ENCODE assay signal across 8 cellular contexts in genomic region chr12:119693006-119693405, GRCh38. TPM values are rescaled to one million over a fixed set of nuclear protein-coding genes. Genes with fewer than 3 reads are reported as not detected.
DNase-seq lines count a peak whose midpoint lies in the region; ATAC-seq, FAIRE-seq and TF ChIP-seq lines count a peak whose summit lies in the region.

No MANE protein-coding gene starts in this region.

- H3K27ac Mint-ChIP-seq in Caco-2 (ENCODE audit: unreplicated experiment) = peak overlapping the region; percentile 27
- no peak overlapping the region for H3K27ac Mint-ChIP-seq in naive thymus-derived CD4-positive, alpha-beta T cell

- dilution Hi-C loops in endothelial cell of umbilical vein (cut with MboI; ENCODE audit: extremely low pct_ligation_motif_present, low sequenced_read_pairs) = no loop called here

- ATAC-seq in GM18867 (IDR thresholded peaks at IDR 0.05; ENCODE audit: unreplicated experiment) (no peak), GM19023 (IDR thresholded peaks at IDR 0.05; ENCODE audit: unreplicated experiment) (no peak)
- ATAC-seq in naive thymus-derived CD4-positive, alpha-beta T cell = no peak

- DNase-seq in Caco-2 (no peak), NCI-H226 (peak; percentile 93), endothelial cell of umbilical vein (ENCODE audit: low read depth, low spot score) (peak; percentile 95), myocyte (ENCODE audit: low read depth) (peak; percentile 81), SK-N-DZ (ENCODE audit: low spot score) (no peak)
- no peak for DNase-seq in naive thymus-derived CD4-positive, alpha-beta T cell

- no peaks in the 10 kb centered on the region for H3K9me1 ChIP-seq in endothelial cell of umbilical vein (replicated peaks; ENCODE audit: control insufficient read depth, extremely low read depth, insufficient read depth, low read length)

- peak overlapping the region; percentile 50 for H3K27ac ChIP-seq in endothelial cell of umbilical vein (ENCODE audit: insufficient read depth, low read depth, low read length)
- no peak overlapping the region for H3K27ac ChIP-seq in naive thymus-derived CD4-positive, alpha-beta T cell (ENCODE audit: low read depth, low read length)

- CTCF ChIA-PET in Caco-2 (lab: Charles Lee) = no interaction called here
- CTCF ChIA-PET in endothelial cell of umbilical vein (lab: Charles Lee) = interaction anchor here (1.0 to 1.6 kb wide), 3 partner anchors 12 to 88 kb away, joined by 3 to 6 read pairs (median 4); partner anchors contain the start of gene PRKAB1
- CTCF ChIA-PET in naive thymus-derived CD4-positive, alpha-beta T cell (lab: Charles Lee) = no interaction called here

- H4K20me1 ChIP-seq in endothelial cell of umbilical vein (replicated peaks; ENCODE audit: control insufficient read depth, extremely low read depth, insufficient read depth, low read length) = no peaks in the 10 kb centered on the region

- intact Hi-C loops in Caco-2 (cut with micrococcal nuclease; ENCODE audit: unreplicated experiment) (loop anchor here (10.0 kb wide), 1 partner anchor 92 kb away; no protein-coding TSS in a partner anchor), endothelial cell of umbilical vein (cut with micrococcal nuclease) (loop anchor here (1.0 kb wide), 5 partner anchors 11 to 87 kb away; no protein-coding TSS in a partner anchor)
- intact Hi-C loops in naive thymus-derived CD4-positive, alpha-beta T cell (cut with micrococcal nuclease) = no loop called here

- H3K9me3 ChIP-seq in Caco-2 (no peaks in the 10 kb centered on the region), endothelial cell of umbilical vein (replicated peaks; ENCODE audit: control insufficient read depth, insufficient read depth, low read length) (no peaks in the 10 kb centered on the region)
- no peaks in the 10 kb centered on the region for H3K9me3 ChIP-seq in naive thymus-derived CD4-positive, alpha-beta T cell (ENCODE audit: control insufficient read depth in 2 of 3, low read length in 3 of 3)

- no peak for TF ChIP-seq POLR2A in endothelial cell of umbilical vein (IDR thresholded peaks at IDR 0.05; ENCODE audit: low read depth, low read length)

- H3K27me3 Mint-ChIP-seq in Caco-2 (ENCODE audit: insufficient read depth, unreplicated experiment) = no peaks in the 10 kb centered on the region
- H3K27me3 Mint-ChIP-seq in naive thymus-derived CD4-positive, alpha-beta T cell = peaks cover 0 to 3% (median 0%) of the 10 kb centered on the region in 5 donors

- peak overlapping the region; percentile 78 for H3K4me2 ChIP-seq in endothelial cell of umbilical vein (ENCODE audit: insufficient read depth, low read length)

- no peaks in the 10 kb centered on the region for H3K9me3 Mint-ChIP-seq in Caco-2 (ENCODE audit: unreplicated experiment)
- peaks cover 0 to 1% (median 0%) of the 10 kb centered on the region in 11 donors for H3K9me3 Mint-ChIP-seq in naive thymus-derived CD4-positive, alpha-beta T cell

- no peak overlapping the region for H3K4me3 ChIP-seq in Caco-2 (ENCODE audit: low read depth, low read length)
- H3K4me3 ChIP-seq in endothelial cell of umbilical vein (replicated peaks in 1 of 3; ENCODE audit: insufficient read depth in 1 of 3, low read depth in 1 of 3, low read length in 3 of 3) = peak overlapping the region in 1 of 3 experiments; percentile 23
- H3K4me3 ChIP-seq in naive thymus-derived CD4-positive, alpha-beta T cell (ENCODE audit: low read length) = no peak overlapping the region

- no peak for TF ChIP-seq CTCF in Caco-2 (IDR thresholded peaks at IDR 0.05; ENCODE audit: insufficient read depth in 1 of 2, low read depth in 1 of 2, low read length in 1 of 2, severe bottlenecking in 1 of 2, unreplicated experiment in 1 of 2)
- TF ChIP-seq CTCF in endothelial cell of umbilical vein (IDR thresholded peaks at IDR 0.05; ENCODE audit: extremely low read depth in 1 of 2, insufficient read depth in 1 of 2, low read depth in 1 of 2, low read length in 2 of 2) = no peak

- no peaks in the 10 kb centered on the region for H3K79me2 ChIP-seq in endothelial cell of umbilical vein (ENCODE audit: control insufficient read depth, insufficient read depth, low read length)

- H2AFZ ChIP-seq in endothelial cell of umbilical vein (ENCODE audit: low read depth, low read length) = no peak overlapping the region

- BruUV-seq in Caco-2 (replicated peaks; lab: Mats Ljungman, UMichigan) (no TSS peak), endothelial cell of umbilical vein (replicated peaks; lab: Mats Ljungman, UMichigan) (no TSS peak)

- peaks cover 17% of the 10 kb centered on the region for H3K36me3 Mint-ChIP-seq in Caco-2 (ENCODE audit: insufficient read depth, unreplicated experiment)
- H3K36me3 Mint-ChIP-seq in naive thymus-derived CD4-positive, alpha-beta T cell = peaks cover 0 to 11% (median 0%) of the 10 kb centered on the region in 5 donors

- no peaks in the 10 kb centered on the region for H3K36me3 ChIP-seq in Caco-2 (ENCODE audit: control insufficient read depth, insufficient read depth, low read length)
- no peaks in the 10 kb centered on the region for H3K36me3 ChIP-seq in endothelial cell of umbilical vein (ENCODE audit: control insufficient read depth in 2 of 2, extremely low read depth in 1 of 2, insufficient read depth in 2 of 2, low read length in 2 of 2)
- no peaks in the 10 kb centered on the region for H3K36me3 ChIP-seq in naive thymus-derived CD4-positive, alpha-beta T cell (ENCODE audit: control insufficient read depth in 2 of 3, insufficient read depth in 3 of 3, low read length in 3 of 3)

- FAIRE-seq in endothelial cell of umbilical vein (lab: Jason Lieb, UNC) = peak; percentile 99

- POLR2A ChIA-PET in Caco-2 (lab: Charles Lee) = no interaction called here
- POLR2A ChIA-PET in endothelial cell of umbilical vein (lab: Charles Lee) = no interaction called here
- POLR2A ChIA-PET in naive thymus-derived CD4-positive, alpha-beta T cell (lab: Charles Lee) = no interaction called here

- no peaks in the 10 kb centered on the region for H3K27me3 ChIP-seq in Caco-2 (replicated peaks; ENCODE audit: control insufficient read depth, insufficient read depth, low read length)
- no peaks in the 10 kb centered on the region for H3K27me3 ChIP-seq in endothelial cell of umbilical vein (ENCODE audit: control insufficient read depth in 2 of 2, insufficient read depth in 2 of 2, low read length in 2 of 2)
- H3K27me3 ChIP-seq in naive thymus-derived CD4-positive, alpha-beta T cell (ENCODE audit: control insufficient read depth in 2 of 2, insufficient read depth in 2 of 2, low read length in 2 of 2) = no peaks in the 10 kb centered on the region

- peaks cover 10% of the 10 kb centered on the region for H3K4me1 Mint-ChIP-seq in Caco-2 (ENCODE audit: low read depth, unreplicated experiment)
- H3K4me1 Mint-ChIP-seq in naive thymus-derived CD4-positive, alpha-beta T cell = no peaks in the 10 kb centered on the region

- H3K4me3 Mint-ChIP-seq in Caco-2 (ENCODE audit: unreplicated experiment) = no peak overlapping the region
- no peak overlapping the region for H3K4me3 Mint-ChIP-seq in naive thymus-derived CD4-positive, alpha-beta T cell

- H3K4me1 ChIP-seq in Caco-2 (no peaks in the 10 kb centered on the region), endothelial cell of umbilical vein (ENCODE audit: control insufficient read depth, extremely low read depth, insufficient read depth, low read length) (peaks cover 30% of the 10 kb centered on the region)
- H3K4me1 ChIP-seq in naive thymus-derived CD4-positive, alpha-beta T cell (ENCODE audit: control insufficient read depth in 2 of 2, insufficient read depth in 2 of 2, low read length in 2 of 2) = no peaks in the 10 kb centered on the region

- H3K9ac ChIP-seq in endothelial cell of umbilical vein (replicated peaks; ENCODE audit: extremely low read depth, insufficient read depth, low read length) = peak overlapping the region; percentile 36

TF ChIP-seq in endothelial cell of umbilical vein, 7 proteins besides CTCF, POLR2A, EP300 and RAD21:
- TF ChIP-seq FOS (IDR thresholded peaks at IDR 0.05; ENCODE audit: borderline replicate concordance, insufficient read depth, low read length) (peak; percentile 69), MAX (IDR thresholded peaks at IDR 0.05; ENCODE audit: insufficient read depth, insufficient read length) (no peak), POLR2AphosphoS5 (IDR thresholded peaks at IDR 0.05; ENCODE audit: insufficient read depth, low read depth, low read length) (peak; percentile 68), JUN (IDR thresholded peaks at IDR 0.05; ENCODE audit: borderline replicate concordance, insufficient read depth, insufficient read length, low read depth) (no peak), GATA2 (IDR thresholded peaks at IDR 0.05; ENCODE audit: insufficient read depth, insufficient read length, low read depth, low read length) (peak; percentile 96), MYC (IDR thresholded peaks at IDR 0.05; ENCODE audit: low read depth, low read length) (no peak)
TF ChIP-seq in endothelial cell of umbilical vein: peak in this region for 3.

RNA-seq across cellular contexts. Expression of gene PRKAB1, which starts 25.1 kb away (rescaled TPM):
- total RNA-seq in Caco-2 (2022) (34.5 and 37.3 TPM in 2 replicates), endothelial cell of umbilical vein (21.9 and 23.1 TPM in 2 replicates), myocyte (16.6 and 17.3 TPM in 2 replicates)
- polyA plus RNA-seq in endothelial cell of umbilical vein = 25.9 and 27.0 TPM in 2 replicates
- 19.1 and 21.3 TPM in 2 replicates for polyA plus RNA-seq in endothelial cell of umbilical vein (2011; cell fraction: cytosol; rRNA removed)
- 37.7 and 39.3 TPM in 2 replicates for polyA plus RNA-seq in endothelial cell of umbilical vein (2011; cell fraction: nucleus; rRNA removed)
- polyA plus RNA-seq in endothelial cell of umbilical vein (2012) = 15.6 and 16.2 TPM in 2 replicates
- polyA minus RNA-seq in endothelial cell of umbilical vein = 20.9 and 21.7 TPM in 2 replicates
- polyA minus RNA-seq in endothelial cell of umbilical vein (2011; cell fraction: cytosol; rRNA and poly(A)+ RNA removed) = 26.5 TPM
- polyA minus RNA-seq in endothelial cell of umbilical vein (2011; cell fraction: nucleus; rRNA and poly(A)+ RNA removed) = 15.9 and 16.1 TPM in 2 replicates
- 26.2 TPM for polyA plus RNA-seq in myocyte (2012)
- 32.5 and 37.6 TPM in 2 replicates for polyA plus RNA-seq in SK-N-DZ (2014; cell fraction: cytosol; rRNA removed)
- 31.4 and 38.1 TPM in 2 replicates for polyA plus RNA-seq in SK-N-DZ (2014; cell fraction: nucleus; rRNA removed)
- 10 to 100 TPM; 23.5 to 48.7 (median 43.3) TPM for total RNA-seq in naive thymus-derived CD4-positive, alpha-beta T cell
- polyA plus RNA-seq in naive thymus-derived CD4-positive, alpha-beta T cell = 10 to 100 TPM; 35.9 to 54.7 TPM

Comparison
In these comparisons a context has a peak if more than half of its experiments do, and no peak if none do; other contexts are left out.
1. DNase-seq: peak in NCI-H226 (single experiment), endothelial cell of umbilical vein (single experiment) and myocyte (single experiment); none in Caco-2 (0 of 2), SK-N-DZ (single experiment) and naive thymus-derived CD4-positive, alpha-beta T cell (0 of 9).
2. intact Hi-C loops: an anchor here in Caco-2 (10.0 kb wide) and endothelial cell of umbilical vein (1.0 kb wide); none called in naive thymus-derived CD4-positive, alpha-beta T cell.